ENCODE assay signal across 1 cellular context in the genomic region with DNA sequence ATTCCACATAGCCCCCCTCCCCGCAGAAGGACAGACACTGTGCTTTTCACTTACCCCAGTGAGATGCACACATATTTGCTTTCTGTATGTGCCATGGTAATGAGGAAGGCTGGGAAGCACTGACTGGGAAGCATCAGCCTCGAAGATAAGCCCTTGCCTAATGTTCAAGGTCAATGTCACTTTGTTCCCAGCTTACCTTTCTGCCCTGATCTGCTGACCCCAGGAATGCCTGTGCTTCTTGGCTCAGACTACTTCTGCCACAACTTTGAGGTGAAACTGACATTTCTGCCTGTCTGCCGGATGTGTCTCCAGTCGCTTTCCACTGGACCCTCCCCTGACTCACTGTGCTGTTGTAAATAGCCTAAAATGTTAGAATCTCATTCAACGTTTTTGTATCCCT.
TF ChIP-seq lines count a peak whose summit lies in the region.

No MANE protein-coding gene starts in this region.

TF ChIP-seq in HepG2, 621 proteins besides CTCF, POLR2A, EP300 and RAD21 (continued from another document):
- TF ChIP-seq, protein P1, sequence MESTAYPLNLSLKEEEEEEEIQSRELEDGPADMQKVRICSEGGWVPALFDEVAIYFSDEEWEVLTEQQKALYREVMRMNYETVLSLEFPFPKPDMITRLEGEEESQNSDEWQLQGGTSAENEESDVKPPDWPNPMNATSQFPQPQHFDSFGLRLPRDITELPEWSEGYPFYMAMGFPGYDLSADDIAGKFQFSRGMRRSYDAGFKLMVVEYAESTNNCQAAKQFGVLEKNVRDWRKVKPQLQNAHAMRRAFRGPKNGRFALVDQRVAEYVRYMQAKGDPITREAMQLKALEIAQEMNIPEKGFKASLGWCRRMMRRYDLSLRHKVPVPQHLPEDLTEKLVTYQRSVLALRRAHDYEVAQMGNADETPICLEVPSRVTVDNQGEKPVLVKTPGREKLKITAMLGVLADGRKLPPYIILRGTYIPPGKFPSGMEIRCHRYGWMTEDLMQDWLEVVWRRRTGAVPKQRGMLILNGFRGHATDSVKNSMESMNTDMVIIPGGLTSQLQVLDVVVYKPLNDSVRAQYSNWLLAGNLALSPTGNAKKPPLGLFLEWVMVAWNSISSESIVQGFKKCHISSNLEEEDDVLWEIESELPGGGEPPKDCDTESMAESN (CRISPR knock-in tag; conservative IDR thresholded peaks at IDR 0.05): no peak
- TF ChIP-seq, protein P2, sequence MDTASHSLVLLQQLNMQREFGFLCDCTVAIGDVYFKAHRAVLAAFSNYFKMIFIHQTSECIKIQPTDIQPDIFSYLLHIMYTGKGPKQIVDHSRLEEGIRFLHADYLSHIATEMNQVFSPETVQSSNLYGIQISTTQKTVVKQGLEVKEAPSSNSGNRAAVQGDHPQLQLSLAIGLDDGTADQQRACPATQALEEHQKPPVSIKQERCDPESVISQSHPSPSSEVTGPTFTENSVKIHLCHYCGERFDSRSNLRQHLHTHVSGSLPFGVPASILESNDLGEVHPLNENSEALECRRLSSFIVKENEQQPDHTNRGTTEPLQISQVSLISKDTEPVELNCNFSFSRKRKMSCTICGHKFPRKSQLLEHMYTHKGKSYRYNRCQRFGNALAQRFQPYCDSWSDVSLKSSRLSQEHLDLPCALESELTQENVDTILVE (CRISPR knock-in tag; IDR thresholded peaks at IDR 0.05): no peak
- TF ChIP-seq ARNT2 (CRISPR knock-in tag; IDR thresholded peaks at IDR 0.05; ENCODE audit: low read depth): no peak
- no peak for TF ChIP-seq YEATS2 (CRISPR knock-in tag; IDR thresholded peaks at IDR 0.05; ENCODE audit: borderline replicate concordance)
- TF ChIP-seq, protein P3, sequence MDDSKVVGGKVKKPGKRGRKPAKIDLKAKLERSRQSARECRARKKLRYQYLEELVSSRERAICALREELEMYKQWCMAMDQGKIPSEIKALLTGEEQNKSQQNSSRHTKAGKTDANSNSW (CRISPR knock-in tag; IDR thresholded peaks at IDR 0.05; ENCODE audit: borderline replicate concordance): no peak
- no peak for TF ChIP-seq MBNL3 (CRISPR knock-in tag; conservative IDR thresholded peaks at IDR 0.05)
- no peak for TF ChIP-seq NFIB (CRISPR knock-in tag; IDR thresholded peaks at IDR 0.05; ENCODE audit: borderline replicate concordance)
TF ChIP-seq in HepG2: peak in this region for 40.
